28 cellular contexts compared by ENCODE assay signal in the genomic region with DNA sequence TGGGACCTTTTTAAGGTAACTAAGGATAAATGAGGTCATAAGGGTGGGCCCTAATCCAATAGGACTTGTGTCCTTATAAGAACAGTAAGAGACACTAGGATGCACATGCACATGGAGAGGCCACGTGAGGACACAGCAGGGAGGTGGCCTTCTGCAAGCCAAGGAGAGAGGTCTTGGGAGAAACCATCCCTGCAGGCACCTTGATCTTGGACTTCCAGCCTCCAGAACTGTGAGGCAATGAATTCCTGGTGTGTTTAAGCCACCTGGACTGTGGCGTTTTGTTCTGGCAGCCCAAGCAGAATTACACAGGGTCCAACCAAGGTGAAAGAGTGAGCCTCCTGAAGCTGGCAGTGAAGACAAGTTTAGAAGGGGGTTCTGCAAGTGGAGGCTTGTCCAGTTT.
"Had no signal": no experiment of that assay in that cellular context is flagged by ENCODE, and none has a peak within 500 bp of the region (broad histone marks: within the 10 kb centered on the region; RNA-seq: fewer than 3 reads in every experiment).

No MANE protein-coding gene starts in this region.

- H3K4me3 ChIP-seq: stomach, suprapubic skin, testis, thoracic aorta, thyroid gland, tibial artery, tibial nerve, transverse colon, upper lobe of left lung, upper lobe of right lung, uterus, vagina had no signal

- H3K27me3 Mint-ChIP-seq: stimulated activated memory B cell treated with anti-CD40 and anti-IgM and Interleukin-4, amounts not matched to agents 10 μg/mL and 1 μg/mL and 100 μg/mL, for 72 hours; type B pancreatic cell had no signal

- H3K4me1 ChIP-seq: stomach, suprapubic skin, testis, thyroid gland, tibial artery, tibial nerve, transverse colon, upper lobe of left lung, upper lobe of right lung, uterus, vagina had no signal

- H3K9me3 ChIP-seq: suprapubic skin, testis, thoracic aorta, thyroid gland, transverse colon, upper lobe of right lung, vagina had no signal

- H3K4me3 Mint-ChIP-seq: stimulated activated effector memory CD8-positive, alpha-beta T cell treated with anti-CD3 and anti-CD28 coated beads, Interleukin-12 subunit alpha, Interleukin-12 subunit beta, amount 100 ng/mL, for 72 hours; stimulated activated memory B cell treated with anti-CD40 and anti-IgM and Interleukin-4, amounts not matched to agents 10 μg/mL and 1 μg/mL and 100 μg/mL, for 72 hours; stimulated activated naive B cell treated with anti-CD40 and anti-IgM and Interleukin-4, amounts not matched to agents 10 μg/mL and 1 μg/mL and 100 μg/mL, for 72 hours; stimulated activated naive CD8-positive, alpha-beta T cell treated with anti-CD3 and anti-CD28 coated beads, Interleukin-15, amount 100 ng/mL, for 72 hours; stimulated activated naive CD8-positive, alpha-beta T cell treated with anti-CD3 and anti-CD28 coated beads, Interleukin-15, Interleukin-2, amounts not matched to agents 100 ng/mL and 50 ng/mL, for 24 hours; type B pancreatic cell had no signal

- H3K9me3 Mint-ChIP-seq: stimulated activated effector memory CD8-positive, alpha-beta T cell treated with anti-CD3 and anti-CD28 coated beads, Interleukin-12 subunit alpha, Interleukin-12 subunit beta, amount 100 ng/mL, for 72 hours; type B pancreatic cell had no signal

- H3K27ac Mint-ChIP-seq: stimulated activated effector memory CD8-positive, alpha-beta T cell treated with anti-CD3 and anti-CD28 coated beads, Interleukin-12 subunit alpha, Interleukin-12 subunit beta, amount 100 ng/mL, for 72 hours; stimulated activated memory B cell treated with anti-CD40 and anti-IgM and Interleukin-4, amounts not matched to agents 10 μg/mL and 1 μg/mL and 100 μg/mL, for 72 hours; stimulated activated naive CD8-positive, alpha-beta T cell treated with anti-CD3 and anti-CD28 coated beads, Interleukin-15, Interleukin-2, amounts not matched to agents 100 ng/mL and 50 ng/mL, for 24 hours; type B pancreatic cell had no signal

- H3K27ac ChIP-seq: stomach, suprapubic skin, testis, thoracic aorta, thyroid gland, tibial artery, tibial nerve, transverse colon, upper lobe of left lung, upper lobe of right lung, uterus, vagina had no signal

- FAIRE-seq: urothelium cell line had no signal

- ATAC-seq: stimulated activated effector memory CD8-positive, alpha-beta T cell treated with anti-CD3 and anti-CD28 coated beads, Interleukin-12 subunit alpha, Interleukin-12 subunit beta, amount 100 ng/mL, for 72 hours; stimulated activated memory B cell treated with anti-CD40 and anti-IgM and Interleukin-4, amounts not matched to agents 10 μg/mL and 1 μg/mL and 100 μg/mL, for 72 hours; stimulated activated naive B cell treated with anti-CD40 and anti-IgM and Interleukin-4, amounts not matched to agents 10 μg/mL and 1 μg/mL and 100 μg/mL, for 72 hours; stimulated activated naive CD8-positive, alpha-beta T cell treated with anti-CD3 and anti-CD28 coated beads, Interleukin-15, amount 100 ng/mL, for 72 hours; stimulated activated naive CD8-positive, alpha-beta T cell treated with anti-CD3 and anti-CD28 coated beads, Interleukin-15, Interleukin-2, amounts not matched to agents 100 U/mL and 50 U/mL, for 24 hours; upper lobe of right lung had no signal

- H3K27me3 ChIP-seq: stomach, suprapubic skin, testis, thyroid gland, tibial artery, tibial nerve, transverse colon, upper lobe of left lung, upper lobe of right lung, uterus, vagina had no signal

- DNase-seq: stimulated activated CD4-positive, alpha-beta T cell treated with anti-CD3 and anti-CD28 coated beads, Interleukin-2, amount 100 ng/mL, for 48 hours; stimulated activated CD4-positive, alpha-beta T cell treated with anti-CD3 and anti-CD28 coated beads, Interleukin-4, amount 100 ng/mL, for 1 hour; stimulated activated CD4-positive, alpha-beta T cell treated with anti-CD3 and anti-CD28 coated beads, Interleukin-4, amount 100 ng/mL, for 24 hours; stimulated activated CD4-positive, alpha-beta T cell treated with anti-CD3 and anti-CD28 coated beads, Interleukin-4, amount 100 ng/mL, for 4 hours; stimulated activated CD8-positive, alpha-beta memory T cell treated with anti-CD3 and anti-CD28 coated beads, Interleukin-4, amount 100 ng/mL, for 48 hours; stimulated activated naive B cell treated with anti-CD40 and anti-IgM and Interleukin-4, amounts not matched to agents 10 μg/mL and 1 μg/mL and 100 μg/mL, for 72 hours; stimulated activated naive CD4-positive, alpha-beta T cell; stimulated activated naive CD4-positive, alpha-beta T cell treated with Interleukin-2 at 50 U/mL for 16 hours; stimulated activated naive CD8-positive, alpha-beta T cell treated with anti-CD3 and anti-CD28 coated beads, Interleukin-15, amount 100 ng/mL, for 72 hours; stimulated activated naive CD8-positive, alpha-beta T cell treated with anti-CD3 and anti-CD28 coated beads, Interleukin-15, Interleukin-2, amounts not matched to agents 100 U/mL and 50 U/mL, for 24 hours; stomach; testis; thyroid gland; tibial artery; transverse colon; trophoblast cell; upper lobe of left lung; upper lobe of right lung; uterus had no signal

- H3K36me3 ChIP-seq: suprapubic skin, thoracic aorta, thyroid gland, tibial artery, tibial nerve, transverse colon, upper lobe of left lung, upper lobe of right lung, uterus, vagina had no signal
